Comparison of ENCODE assay signal across 9 cellular contexts in the genomic region with DNA sequence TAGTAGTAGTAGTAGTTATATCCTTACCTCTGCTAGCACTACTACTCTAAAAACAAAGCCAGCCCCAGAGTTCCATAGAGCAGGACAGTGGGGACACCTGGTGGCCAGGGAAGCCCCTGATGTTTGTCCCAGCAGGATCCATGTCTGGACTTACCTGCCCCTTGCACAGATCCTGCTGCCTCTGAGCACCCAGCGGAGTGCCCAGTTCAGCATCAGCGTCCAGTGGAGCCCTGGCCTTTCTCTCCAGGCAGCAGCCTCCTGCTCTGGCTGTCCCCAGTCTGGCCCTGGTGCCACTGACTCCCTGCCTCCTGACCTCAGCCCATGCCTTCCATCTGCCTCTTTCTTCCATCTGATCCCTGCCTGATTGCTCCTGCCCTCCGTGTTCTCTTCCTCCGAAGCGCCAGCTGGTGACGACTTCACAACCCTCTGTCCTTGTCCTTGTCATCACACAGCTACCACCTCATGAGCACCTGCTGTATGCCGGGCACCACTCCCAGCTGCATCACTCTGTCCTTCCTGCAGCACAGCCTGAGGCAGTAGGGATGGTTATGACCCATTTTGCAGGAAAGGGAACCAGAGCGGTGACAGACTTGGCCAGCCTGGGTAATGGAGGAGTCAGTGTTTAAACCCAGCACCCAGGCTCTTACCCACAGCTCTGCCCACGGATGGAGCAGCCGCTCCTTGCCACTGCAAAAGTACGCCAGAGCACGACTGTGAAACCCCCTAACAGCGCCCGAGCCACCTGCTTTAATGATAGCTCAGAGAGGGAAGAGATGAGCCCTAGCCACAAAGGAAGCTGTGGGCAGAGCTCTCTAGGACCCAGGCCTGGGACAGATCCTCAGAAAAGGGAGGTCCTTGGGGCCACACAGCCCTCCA. TPM values are rescaled to one million over a fixed set of nuclear protein-coding genes. Genes with fewer than 3 reads are reported as not detected.
A peak's percentile ranks its signal among the peaks of the same experiment; 100 is the strongest.
DNase-seq lines count a peak whose midpoint lies in the region; ATAC-seq, FAIRE-seq and TF ChIP-seq lines count a peak whose summit lies in the region.
"Had no signal": no experiment of that assay in that cellular context is flagged by ENCODE, and none has a peak within 500 bp of the region (broad histone marks: within the 10 kb centered on the region; RNA-seq: fewer than 3 reads in every experiment).

No MANE protein-coding gene starts in this region.

- peak overlapping the region; percentile 27 for H3K4me3 Mint-ChIP-seq in T-helper 2 cell treated with Interferon-gamma antibody and Interleukin-4, amounts not matched to agents 5 μg/mL and 100 μg/mL, for 36 hours

- no peak overlapping the region for H3K27ac ChIP-seq in DOHH2 (ENCODE audit: low read depth, low read length)
- H3K27ac ChIP-seq in K562 (ENCODE audit: extremely low read depth, low read depth, low read length): no peak overlapping the region
- H3K27ac ChIP-seq in kidney (ENCODE audit: low read depth in 2 of 2, low read length in 2 of 2): no peak overlapping the region
- H3K27ac ChIP-seq: SK-N-MC had no signal

- no peak overlapping the region for H3K4me3 ChIP-seq in DOHH2 (ENCODE audit: low read length)
- no peak overlapping the region for H3K4me3 ChIP-seq in K562
- H3K4me3 ChIP-seq in kidney (ENCODE audit: low read length in 2 of 2): no peak overlapping the region
- H3K4me3 ChIP-seq: SK-N-MC had no signal

- CTCF ChIA-PET in K562 (lab: Yijun Ruan, JAX; ENCODE audit: low intra/inter-chr PET ratio): interaction anchor here (1.5 to 1.6 kb wide), 2 partner anchors 194 to 319 kb away, joined by 3 to 8 read pairs; no protein-coding TSS in a partner anchor

- H3K4me2 ChIP-seq in DOHH2 (ENCODE audit: low read length) (no peak overlapping the region), K562 (ENCODE audit: insufficient read depth, low read length) (no peak overlapping the region)

- no peaks in the 10 kb centered on the region for H3K9me1 ChIP-seq in K562 (ENCODE audit: control insufficient read depth, insufficient read depth, low read length)

- FAIRE-seq in K562 (lab: Jason Lieb, UNC): peak; percentile 71
- FAIRE-seq in kidney (lab: Jason Lieb, UNC): no peak

- no peak overlapping the region for H3K27ac Mint-ChIP-seq in T-helper 2 cell treated with Interferon-gamma antibody and Interleukin-4, amounts not matched to agents 5 μg/mL and 100 μg/mL, for 36 hours

- TF ChIP-seq POLR2A in K562 (conservative IDR thresholded peaks at IDR 0.05): no peak

- no peak overlapping the region; a peak in 1 of 4 replicates for H3K9ac ChIP-seq in K562 (ENCODE audit: insufficient read depth in 1 of 2, low read depth in 2 of 2, low read length in 2 of 2)
- no peak overlapping the region for H3K9ac ChIP-seq in kidney (ENCODE audit: low read length in 2 of 2)

- POLR2A ChIA-PET in K562 (lab: Yijun Ruan, JAX): no interaction called here

- H3K9me3 Mint-ChIP-seq in T-helper 2 cell treated with Interferon-gamma antibody and Interleukin-4, amounts not matched to agents 5 μg/mL and 100 μg/mL, for 36 hours: no peaks in the 10 kb centered on the region

- intact Hi-C loops in K562 (cut with micrococcal nuclease): loop anchor here (1.0 kb wide), 1 partner anchor 193 kb away; no protein-coding TSS in a partner anchor
- intact Hi-C loops in kidney (cut with DNase I): no loop called here

- H3K27me3 Mint-ChIP-seq in T-helper 2 cell treated with Interferon-gamma antibody and Interleukin-4, amounts not matched to agents 5 μg/mL and 100 μg/mL, for 36 hours (ENCODE audit: low read depth): peaks cover 8% of the 10 kb centered on the region

- no TSS peak for BruUV-seq in K562 (replicated peaks; lab: Mats Ljungman, UMichigan)

- TF ChIP-seq RAD21 in K562 (CRISPR knock-in tag; conservative IDR thresholded peaks at IDR 0.05 in 1 of 2, IDR thresholded peaks at IDR 0.05 in 1 of 2): peak; percentile 53 to 72

- H3K27me3 ChIP-seq in DOHH2 (ENCODE audit: control insufficient read depth, low read length) (peaks cover 13% of the 10 kb centered on the region; the same call in 1 of the 2 replicates), K562 (ENCODE audit: control insufficient read depth in 2 of 2, insufficient read depth in 2 of 2, low read length in 2 of 2) (peaks cover 3 to 11% of the 10 kb centered on the region in 2 experiments; a peak in 4 of 5 replicates)

- no peaks in the 10 kb centered on the region for H3F3A ChIP-seq in DOHH2 (ENCODE audit: control insufficient read depth, insufficient read depth)

- H4K20me1 ChIP-seq in DOHH2 (ENCODE audit: control insufficient read depth, insufficient read depth, low read depth, low read length) (no peaks in the 10 kb centered on the region), K562 (replicated peaks; ENCODE audit: control insufficient read depth, insufficient read depth, low read length) (0 out of 2 replicates have a peak, but pooled peaks cover 3% of the 10 kb centered on the region)

- no peaks in the 10 kb centered on the region for H3K36me3 ChIP-seq in DOHH2 (ENCODE audit: control insufficient read depth, low read length)
- H3K36me3 ChIP-seq in K562 (ENCODE audit: control insufficient read depth, insufficient read depth, low read length): no peaks in the 10 kb centered on the region
- H3K36me3 ChIP-seq in kidney (ENCODE audit: control insufficient read depth in 1 of 2, insufficient read depth in 2 of 2, low read length in 2 of 2): no peaks in the 10 kb centered on the region

- in situ Hi-C loops in K562 (cut with MboI): no loop called here

- TF ChIP-seq CTCF in DOHH2 (IDR thresholded peaks at IDR 0.05; ENCODE audit: low read depth, low read length, poor library complexity, severe bottlenecking): peak; percentile 57
- TF ChIP-seq CTCF in K562 (IDR thresholded peaks at IDR 0.05 in 2 of 3, conservative IDR thresholded peaks at IDR 0.05 in 1 of 3; ENCODE audit: insufficient read depth in 2 of 3, low read depth in 1 of 3, low read length in 3 of 3): peak; percentile 65 to 70 (median 66)
- peak; percentile 60 for TF ChIP-seq CTCF in kidney (IDR thresholded peaks at IDR 0.05; ENCODE audit: borderline replicate concordance, extremely low read depth, insufficient read depth)

- WGBS in K562 (ENCODE audit: insufficient coverage, low coverage, missing lambda C conversion rate): under 1% methylated on average over 14 of the region's 14 CpGs

- H3K79me2 ChIP-seq in DOHH2 (ENCODE audit: control insufficient read depth, low read length) (no peaks in the 10 kb centered on the region), K562 (ENCODE audit: control insufficient read depth, insufficient read depth, low read length) (no peaks in the 10 kb centered on the region)

- peak; percentile 89 for ATAC-seq in K562
- no peak for ATAC-seq in GM19467 (IDR thresholded peaks at IDR 0.05; ENCODE audit: unreplicated experiment)
- no peak for ATAC-seq in GM19452 (IDR thresholded peaks at IDR 0.05; ENCODE audit: unreplicated experiment)

- H3K4me1 Mint-ChIP-seq in T-helper 2 cell treated with Interferon-gamma antibody and Interleukin-4, amounts not matched to agents 5 μg/mL and 100 μg/mL, for 36 hours (ENCODE audit: low read depth): peaks cover 8% of the 10 kb centered on the region

- DNase-seq in NCI-H1105 (lab: John Stamatoyannopoulos, UW) (peak; percentile 57), K562 (ENCODE audit: extremely low read depth in 1 of 4, low spot score in 3 of 4) (peak; percentile 55 to 74 (median 71)), kidney (peak; percentile 66)
- DNase-seq in T-helper 2 cell treated with Interferon-gamma antibody and Interleukin-4, amounts not matched to agents 5 μg/mL and 100 μg/mL, for 36 hours (ENCODE audit: low spot score): no peak
- peak; percentile 35 to 40 for DNase-seq in stimulated activated CD4-positive, alpha-beta T cell treated with anti-CD3 and anti-CD28 coated beads, Interleukin-4, amount 100 ng/mL, for 48 hours (ENCODE audit: low read depth in 2 of 2)

- H3K4me1 ChIP-seq in DOHH2 (ENCODE audit: control insufficient read depth, low read length) (no peaks in the 10 kb centered on the region), K562 (replicated peaks in 1 of 2; ENCODE audit: control insufficient read depth in 2 of 2, insufficient read depth in 2 of 2, low read length in 2 of 2) (peaks cover 0 to 11% of the 10 kb centered on the region in 2 experiments; a peak in 2 of 5 replicates), kidney (ENCODE audit: control insufficient read depth in 1 of 2, insufficient read depth in 1 of 2, low read depth in 1 of 2, low read length in 2 of 2) (no peaks in the 10 kb centered on the region)

- no peaks in the 10 kb centered on the region for H3K36me3 Mint-ChIP-seq in T-helper 2 cell treated with Interferon-gamma antibody and Interleukin-4, amounts not matched to agents 5 μg/mL and 100 μg/mL, for 36 hours (ENCODE audit: low read depth)

- H3K9me2 ChIP-seq in DOHH2 (replicated peaks; ENCODE audit: control insufficient read depth, low read length): no peaks in the 10 kb centered on the region

- TF ChIP-seq EP300 in K562 (IDR thresholded peaks at IDR 0.05; ENCODE audit: low read length): no peak

- no peaks in the 10 kb centered on the region for H3K9me3 ChIP-seq in DOHH2 (ENCODE audit: control insufficient read depth, insufficient read depth, low read length)
- H3K9me3 ChIP-seq in K562 (replicated peaks; ENCODE audit: control insufficient read depth, insufficient read depth, low read depth, low read length): no peaks in the 10 kb centered on the region
- H3K9me3 ChIP-seq in kidney (ENCODE audit: control insufficient read depth in 1 of 2, low read length in 2 of 2): no peaks in the 10 kb centered on the region

- H2AFZ ChIP-seq in K562 (ENCODE audit: low read depth, low read length): no peak overlapping the region

RNA-seq across cellular contexts. Expression of gene SARDH, which starts 11.5 kb away (rescaled TPM):
- 0.28 and 1.8 TPM in 2 replicates for total RNA-seq in K562 (2011; cell fraction: chromatin; rRNA removed; ENCODE audit: low replicate concordance)
- total RNA-seq in K562 (2011; cell fraction: nucleolus; rRNA removed): 0.39 and 1.3 TPM in 2 replicates
- total RNA-seq in K562 (2011; cell fraction: nucleoplasm; rRNA removed): 0.15 TPM in 1 of 2 replicates, not detected in the other
- total RNA-seq in K562 (2014; rRNA removed) (not detected in 2 replicates), K562 (2014; rRNA removed; fragmentation: Illumina TruSeq; extraction: Trizol) (not detected in 2 replicates), K562 (2015; rRNA removed; fragmentation: Illumina TruSeq; extraction: Trizol) (not detected in 2 replicates), K562 (2021) (0.25 TPM in 1 of 2 replicates, not detected in the other), kidney (4.6 TPM)
- polyA plus RNA-seq in K562 (2011; rRNA removed) (0.07 and 0.14 TPM in 2 replicates), K562 (2014; fragmentation: Illumina TruSeq; extraction: Trizol) (not detected in 2 replicates), K562 (2014; fragmentation: Nextera tagmentation; extraction: Ambion mirVana) (not detected), K562 (2014; rRNA removed) (not detected in 2 replicates), kidney (ENCODE audit: insufficient read depth, low read depth, low replicate concordance) (12.0 TPM)
- 0.04 and 0.21 TPM in 2 replicates for polyA plus RNA-seq in K562 (2011; cell fraction: cytosol; rRNA removed)
- polyA plus RNA-seq in K562 (2011; cell fraction: nucleus; rRNA removed): 0.24 and 2.6 TPM in 2 replicates
- 0.11 and 0.16 TPM in 2 replicates for polyA plus RNA-seq in K562 (2012)
- 0.11 TPM in 1 of 2 replicates, not detected in the other for polyA minus RNA-seq in K562 (2011; rRNA and poly(A)+ RNA removed)
- not detected in 2 replicates for polyA minus RNA-seq in K562 (2011; cell fraction: cytosol; rRNA and poly(A)+ RNA removed)
- 0.11 and 0.54 TPM in 2 replicates for polyA minus RNA-seq in K562 (2011; cell fraction: nucleus; rRNA and poly(A)+ RNA removed)
